In genomic region chr3:169299129-169299528, GRCh38 we compare ENCODE assay signal across 16 cellular contexts.
"Had no signal": no experiment of that assay in that cellular context is flagged by ENCODE, and none has a peak within 500 bp of the region (broad histone marks: within the 10 kb centered on the region; RNA-seq: fewer than 3 reads in every experiment).

No MANE protein-coding gene starts in this region.

- H3K4me3 ChIP-seq: gastroesophageal sphincter, lower lobe of right lung, thyroid gland had no signal

- H3K9me3 Mint-ChIP-seq: activated naive CD4-positive, alpha-beta T cell treated with anti-CD3 and anti-CD28 coated beads, Interleukin-2, amount 50 U/mL, for 24 hours; dendritic cell treated with granulocyte-macrophage colony-stimulating factor and Interleukin-4, amounts not matched to agents 40 ng/mL and 50 ng/mL, for 4 days had no signal

- H3K36me3 ChIP-seq: gastroesophageal sphincter, lower lobe of right lung, thyroid gland had no signal

- H3K27ac ChIP-seq: gastroesophageal sphincter, lower lobe of right lung, thyroid gland had no signal

- H3K4me1 Mint-ChIP-seq: activated CD4-positive, alpha-beta T cell treated with anti-CD3 and anti-CD28 coated beads for 36 hours; activated naive CD4-positive, alpha-beta T cell treated with anti-CD3 and anti-CD28 coated beads, Interleukin-2, amount 50 U/mL, for 24 hours; immature natural killer cell; neural crest cell had no signal

- H3K27me3 ChIP-seq: gastroesophageal sphincter, thyroid gland had no signal

- H3K36me3 Mint-ChIP-seq: activated naive CD4-positive, alpha-beta T cell treated with anti-CD3 and anti-CD28 coated beads, Interleukin-2, amount 50 U/mL, for 24 hours; immature natural killer cell had no signal

- H3K27ac Mint-ChIP-seq: activated CD4-positive, alpha-beta T cell treated with anti-CD3 and anti-CD28 coated beads for 36 hours; activated naive CD4-positive, alpha-beta T cell treated with anti-CD3 and anti-CD28 coated beads, Interleukin-2, amount 50 U/mL, for 24 hours; dendritic cell treated with granulocyte-macrophage colony-stimulating factor and Interleukin-4, amounts not matched to agents 40 ng/mL and 50 ng/mL, for 4 days; immature natural killer cell had no signal

- DNase-seq: activated CD4-positive, alpha-beta T cell treated with anti-CD3 and anti-CD28 coated beads for 36 hours; activated CD4-positive, alpha-beta T cell treated with anti-CD3 and anti-CD28 coated beads, Interleukin-2, amount 50 U/mL, for 48 hours; activated gamma-delta T cell; effector CD8-positive, alpha-beta T cell; immature natural killer cell; kidney glomerular epithelial cell; lower lobe of right lung; stimulated activated CD8-positive, alpha-beta memory T cell treated with anti-CD3 and anti-CD28 coated beads, Interleukin-4, amount 100 ng/mL, for 48 hours; stimulated activated naive CD4-positive, alpha-beta T cell; T-helper 2 cell; thyroid gland had no signal

- H3K4me1 ChIP-seq: gastroesophageal sphincter, thyroid gland had no signal

- H3K9me3 ChIP-seq: gastroesophageal sphincter, lower lobe of right lung, thyroid gland had no signal

- ATAC-seq: activated CD4-positive, alpha-beta T cell treated with anti-CD3 and anti-CD28 coated beads for 36 hours; esophagus mucosa; gastroesophageal sphincter had no signal

- H3K4me3 Mint-ChIP-seq: activated CD4-positive, alpha-beta T cell treated with anti-CD3 and anti-CD28 coated beads for 36 hours; activated naive CD4-positive, alpha-beta T cell treated with anti-CD3 and anti-CD28 coated beads, Interleukin-2, amount 50 U/mL, for 24 hours; dendritic cell treated with granulocyte-macrophage colony-stimulating factor and Interleukin-4, amounts not matched to agents 40 ng/mL and 50 ng/mL, for 4 days; immature natural killer cell; neural crest cell had no signal
